Comparison of ENCODE assay signal across 8 cellular contexts in genomic region chr3:72738752-72739520, GRCh38.
DNase-seq lines count a peak whose midpoint lies in the region; ATAC-seq and TF ChIP-seq lines count a peak whose summit lies in the region.

No MANE protein-coding gene starts in this region.

- peaks cover 2% of the 10 kb centered on the region for H3K27me3 ChIP-seq in osteoblast (ENCODE audit: insufficient read depth, low read length)

- H3K27ac ChIP-seq in osteoblast (ENCODE audit: low read depth, low read length) (no peak overlapping the region), substantia nigra (ENCODE audit: low read depth, low read length, poor library complexity, severe bottlenecking) (peak overlapping the region; percentile 75)

- TF ChIP-seq CTCF in foreskin fibroblast (IDR thresholded peaks at IDR 0.05; ENCODE audit: low read depth, low read length): no peak
- no peak for TF ChIP-seq CTCF in osteoblast (IDR thresholded peaks at IDR 0.05; ENCODE audit: extremely low read depth, low read depth, low read length)

- peak overlapping the region; percentile 80 for H2AFZ ChIP-seq in osteoblast (ENCODE audit: low read length)

- peak; percentile 78 for DNase-seq in COLO668 (lab: John Stamatoyannopoulos, UW; ENCODE audit: unreplicated experiment)
- DNase-seq in OCI-M1 (lab: John Stamatoyannopoulos, UW): peak; percentile 23
- peak; percentile 53 for DNase-seq in activated gamma-delta T cell (lab: John Stamatoyannopoulos, UW)
- DNase-seq in foreskin fibroblast: peak; percentile 6 to 48
- peak; percentile 86 for DNase-seq in osteoblast (ENCODE audit: insufficient read length, low spot score, missing footprints)
- peak in 41 of 49 donors; percentile 7 to 71 (median 26) for DNase-seq in substantia nigra (lab: John Stamatoyannopoulos, UW)
- no peak for DNase-seq in GF-D8 (lab: John Stamatoyannopoulos, UW)

- H3K4me1 ChIP-seq in osteoblast (ENCODE audit: insufficient read depth, low read length): peaks cover 6% of the 10 kb centered on the region

- peak; percentile 73 for ATAC-seq in HG02870 (IDR thresholded peaks at IDR 0.05; ENCODE audit: unreplicated experiment)

- no peaks in the 10 kb centered on the region for H4K20me1 ChIP-seq in osteoblast (ENCODE audit: insufficient read depth, low read length)

- H3K4me2 ChIP-seq in osteoblast (ENCODE audit: insufficient read depth, low read length): peak overlapping the region; percentile 58

- peak overlapping the region; percentile 2 to 29 for H3K4me3 ChIP-seq in foreskin fibroblast (ENCODE audit: low read depth in 1 of 2, low read length in 2 of 2)
- H3K4me3 ChIP-seq in osteoblast (ENCODE audit: insufficient read depth, low read length): peak overlapping the region; percentile 53

- no peaks in the 10 kb centered on the region for H3K36me3 ChIP-seq in osteoblast (ENCODE audit: insufficient read depth, low read length)

- H3K9me3 ChIP-seq in osteoblast (ENCODE audit: low read depth, low read length): peaks cover 3% of the 10 kb centered on the region

- no peaks in the 10 kb centered on the region for H3K79me2 ChIP-seq in osteoblast (ENCODE audit: insufficient read depth, low read length)
